20 cellular contexts compared by ENCODE assay signal in genomic region chr17:61966201-61966600, GRCh38.
"Had no signal": no experiment of that assay in that cellular context is flagged by ENCODE, and none has a peak within 500 bp of the region (broad histone marks: within the 10 kb centered on the region; RNA-seq: fewer than 3 reads in every experiment).

No MANE protein-coding gene starts in this region.

- DNase-seq: activated T-cell treated with anti-CD3 and anti-CD28 coated beads, Interleukin-2, amount 50 U/mL, for 1 hour; brain microvascular endothelial cell; central memory CD4-positive, alpha-beta T cell; foreskin fibroblast; kidney; lower lobe of right lung; mesendoderm; naive B cell; occipital lobe; small intestine; stimulated activated CD4-positive, alpha-beta T cell treated with anti-CD3 and anti-CD28 coated beads, Interleukin-2, amount 100 ng/mL, for 24 hours; stimulated activated naive CD8-positive, alpha-beta T cell treated with anti-CD3 and anti-CD28 coated beads, Interleukin-15, amount 100 ng/mL, for 72 hours; tibial artery had no signal

- FAIRE-seq: colon, small intestine had no signal

- H3K4me1 ChIP-seq: ascending aorta, lower lobe of right lung, tibial artery had no signal

- H3K9me3 ChIP-seq: ascending aorta, lower lobe of right lung, tibial artery had no signal

- ATAC-seq: activated naive CD4-positive, alpha-beta T cell treated with anti-CD3 and anti-CD28 coated beads, Interleukin-2, amount 50 U/mL, for 72 hours; activated T-helper 17 cell treated with anti-CD3 and anti-CD28 coated beads, Interleukin-2, amount 50 U/mL, for 72 hours; lower lobe of right lung; sciatic nerve; stimulated activated effector memory CD8-positive, alpha-beta T cell treated with anti-CD3 and anti-CD28 coated beads, Interleukin-12 subunit alpha, Interleukin-12 subunit beta, amount 100 ng/mL, for 72 hours; stimulated activated naive CD8-positive, alpha-beta T cell treated with anti-CD3 and anti-CD28 coated beads, Interleukin-15, amount 100 ng/mL, for 72 hours; WTC11 had no signal

- H3K27ac ChIP-seq: ascending aorta, brain microvascular endothelial cell, lower lobe of right lung, tibial artery had no signal

- H3K4me3 ChIP-seq: ascending aorta, lower lobe of right lung, tibial artery had no signal
